Comparison of ENCODE assay signal across 10 cellular contexts in the genomic region with DNA sequence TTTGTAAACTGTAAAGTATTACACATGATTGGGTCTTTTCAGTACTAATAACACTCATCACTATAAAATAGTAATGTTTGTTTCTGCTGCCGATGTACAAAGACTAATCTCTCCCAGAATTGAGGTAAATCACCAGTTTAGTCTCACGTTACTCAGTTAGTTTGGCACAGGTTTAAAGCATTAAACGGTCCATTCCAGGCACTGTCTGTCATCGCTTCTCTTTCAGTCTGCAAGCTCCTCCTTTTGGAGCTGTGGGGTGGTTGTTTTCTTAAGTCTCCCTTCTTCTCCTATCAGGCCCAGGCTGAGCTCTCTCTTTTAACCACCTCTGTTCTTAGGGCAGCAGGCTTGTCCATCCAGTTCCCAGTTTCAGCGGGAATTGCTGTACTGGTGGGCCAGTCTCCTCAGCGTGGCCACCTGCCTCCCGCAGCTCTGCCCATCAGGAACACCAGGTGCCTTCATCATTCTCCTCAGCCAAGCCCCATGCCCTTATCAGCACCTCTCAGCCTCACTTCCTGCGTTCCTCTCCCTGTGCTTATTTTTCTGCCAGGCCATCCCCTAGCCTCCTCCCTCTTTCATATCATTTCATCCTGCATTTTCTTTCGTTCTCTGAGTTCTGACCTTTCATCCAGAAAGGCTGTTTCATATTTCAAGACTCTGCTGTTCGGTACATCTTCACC.
DNase-seq lines count a peak whose midpoint lies in the region; ATAC-seq and TF ChIP-seq lines count a peak whose summit lies in the region.
"Had no signal": no experiment of that assay in that cellular context is flagged by ENCODE, and none has a peak within 500 bp of the region (broad histone marks: within the 10 kb centered on the region; RNA-seq: fewer than 3 reads in every experiment).

No MANE protein-coding gene starts in this region.

- H3K4me3 ChIP-seq in left ventricle myocardium inferior (no peak overlapping the region), upper lobe of right lung (no peak overlapping the region)
- H3K4me3 ChIP-seq: BLaER1 treated with 17β-estradiol and CSF1 and Interleukin-3, amounts not matched to agents 10 nM and 100 nM had no signal

- H3K27me3 Mint-ChIP-seq in activated T-cell treated with anti-CD3 and anti-CD28 coated beads, Interleukin-2, amount 50 U/mL, for 24 hours = no peaks in the 10 kb centered on the region
- no peaks in the 10 kb centered on the region for H3K27me3 Mint-ChIP-seq in activated T-cell treated with anti-CD3 and anti-CD28 coated beads, Interleukin-2, amount 50 U/mL, for 4 hours (ENCODE audit: low read depth)
- no peaks in the 10 kb centered on the region for H3K27me3 Mint-ChIP-seq in activated T-helper 1 cell treated with anti-CD3 and anti-CD28 coated beads, Interleukin-12 subunit alpha, Interleukin-12 subunit beta, Interleukin-2, Interleukin-4 antibody, amounts not matched to agents 30 ng/mL and 10 ng/mL and 1 ng/mL, durations not matched to agents 14 hours and 24 hours and 36 hours (ENCODE audit: insufficient read depth)
- H3K27me3 Mint-ChIP-seq: stimulated activated naive B cell treated with anti-CD40 and anti-IgM and Interleukin-4, amounts not matched to agents 10 μg/mL and 1 μg/mL and 100 μg/mL, for 72 hours had no signal

- H3K36me3 ChIP-seq in left ventricle myocardium inferior = peaks cover 7% of the 10 kb centered on the region
- no peaks in the 10 kb centered on the region for H3K36me3 ChIP-seq in upper lobe of right lung

- no peak for DNase-seq in activated T-cell treated with anti-CD3 and anti-CD28 coated beads, Interleukin-2, amount 50 U/mL, for 24 hours
- no peak for DNase-seq in activated T-cell treated with anti-CD3 and anti-CD28 coated beads, Interleukin-2, amount 50 U/mL, for 4 hours
- DNase-seq in activated T-helper 1 cell treated with anti-CD3 and anti-CD28 coated beads, Interleukin-12 subunit alpha, Interleukin-12 subunit beta, Interleukin-2, Interleukin-4 antibody, amounts not matched to agents 30 ng/mL and 10 ng/mL and 1 ng/mL, durations not matched to agents 14 hours and 24 hours and 36 hours (ENCODE audit: low spot score) = no peak
- DNase-seq in left ventricle myocardium inferior (no peak), upper lobe of right lung (no peak), NCI-H128 (lab: John Stamatoyannopoulos, UW; ENCODE audit: unreplicated experiment) (no peak), GDM1 (lab: John Stamatoyannopoulos, UW) (no peak), NOMO-1 treated with dmso at 0.1 percent for 144 hours (lab: John Stamatoyannopoulos, UW; ENCODE audit: unreplicated experiment) (no peak)
- DNase-seq: stimulated activated naive B cell treated with anti-CD40 and anti-IgM and Interleukin-4, amounts not matched to agents 10 μg/mL and 1 μg/mL and 100 μg/mL, for 72 hours had no signal

- H3K36me3 Mint-ChIP-seq in activated T-cell treated with anti-CD3 and anti-CD28 coated beads, Interleukin-2, amount 50 U/mL, for 24 hours (ENCODE audit: low read depth) = peaks cover 22% of the 10 kb centered on the region
- H3K36me3 Mint-ChIP-seq in activated T-cell treated with anti-CD3 and anti-CD28 coated beads, Interleukin-2, amount 50 U/mL, for 4 hours (ENCODE audit: insufficient read depth) = peaks cover 26% of the 10 kb centered on the region
- peaks cover 17% of the 10 kb centered on the region for H3K36me3 Mint-ChIP-seq in activated T-helper 1 cell treated with anti-CD3 and anti-CD28 coated beads, Interleukin-12 subunit alpha, Interleukin-12 subunit beta, Interleukin-2, Interleukin-4 antibody, amounts not matched to agents 30 ng/mL and 10 ng/mL and 1 ng/mL, durations not matched to agents 14 hours and 24 hours and 36 hours (ENCODE audit: low read depth)

- H3K4me1 Mint-ChIP-seq in activated T-cell treated with anti-CD3 and anti-CD28 coated beads, Interleukin-2, amount 50 U/mL, for 24 hours (ENCODE audit: low read depth) = peaks cover 38% of the 10 kb centered on the region
- peaks cover 22% of the 10 kb centered on the region for H3K4me1 Mint-ChIP-seq in activated T-cell treated with anti-CD3 and anti-CD28 coated beads, Interleukin-2, amount 50 U/mL, for 4 hours (ENCODE audit: low read depth)
- H3K4me1 Mint-ChIP-seq in activated T-helper 1 cell treated with anti-CD3 and anti-CD28 coated beads, Interleukin-12 subunit alpha, Interleukin-12 subunit beta, Interleukin-2, Interleukin-4 antibody, amounts not matched to agents 30 ng/mL and 10 ng/mL and 1 ng/mL, durations not matched to agents 14 hours and 24 hours and 36 hours (ENCODE audit: low read depth) = peaks cover 17% of the 10 kb centered on the region
- H3K4me1 Mint-ChIP-seq: stimulated activated naive B cell treated with anti-CD40 and anti-IgM and Interleukin-4, amounts not matched to agents 10 μg/mL and 1 μg/mL and 100 μg/mL, for 72 hours had no signal

- H3K9me3 Mint-ChIP-seq in activated T-cell treated with anti-CD3 and anti-CD28 coated beads, Interleukin-2, amount 50 U/mL, for 24 hours = no peaks in the 10 kb centered on the region
- no peaks in the 10 kb centered on the region for H3K9me3 Mint-ChIP-seq in activated T-cell treated with anti-CD3 and anti-CD28 coated beads, Interleukin-2, amount 50 U/mL, for 4 hours
- H3K9me3 Mint-ChIP-seq in activated T-helper 1 cell treated with anti-CD3 and anti-CD28 coated beads, Interleukin-12 subunit alpha, Interleukin-12 subunit beta, Interleukin-2, Interleukin-4 antibody, amounts not matched to agents 30 ng/mL and 10 ng/mL and 1 ng/mL, durations not matched to agents 14 hours and 24 hours and 36 hours = peaks cover 3% of the 10 kb centered on the region
- H3K9me3 Mint-ChIP-seq: stimulated activated naive B cell treated with anti-CD40 and anti-IgM and Interleukin-4, amounts not matched to agents 10 μg/mL and 1 μg/mL and 100 μg/mL, for 72 hours had no signal

- H3K4me1 ChIP-seq in left ventricle myocardium inferior = peaks cover 28% of the 10 kb centered on the region
- peaks cover 12% of the 10 kb centered on the region for H3K4me1 ChIP-seq in upper lobe of right lung
- H3K4me1 ChIP-seq: BLaER1 treated with 17β-estradiol and CSF1 and Interleukin-3, amounts not matched to agents 10 nM and 100 nM had no signal

- H3K27me3 ChIP-seq in left ventricle myocardium inferior (ENCODE audit: low read depth) (no peaks in the 10 kb centered on the region), upper lobe of right lung (no peaks in the 10 kb centered on the region)
- H3K27me3 ChIP-seq: BLaER1 treated with 17β-estradiol and CSF1 and Interleukin-3, amounts not matched to agents 10 nM and 100 nM had no signal

- TF ChIP-seq CTCF in left ventricle myocardium inferior (IDR thresholded peaks at IDR 0.05; ENCODE audit: borderline replicate concordance) (no peak), upper lobe of right lung (IDR thresholded peaks at IDR 0.05) (no peak)

- ATAC-seq in activated T-cell treated with anti-CD3 and anti-CD28 coated beads, Interleukin-2, amount 50 U/mL, for 4 hours = no peak
- peak; percentile 23 for ATAC-seq in upper lobe of right lung
- ATAC-seq: stimulated activated naive B cell treated with anti-CD40 and anti-IgM and Interleukin-4, amounts not matched to agents 10 μg/mL and 1 μg/mL and 100 μg/mL, for 72 hours had no signal

- H3K27ac Mint-ChIP-seq in activated T-cell treated with anti-CD3 and anti-CD28 coated beads, Interleukin-2, amount 50 U/mL, for 24 hours = peak overlapping the region; percentile 48
- peak overlapping the region; percentile 57 for H3K27ac Mint-ChIP-seq in activated T-helper 1 cell treated with anti-CD3 and anti-CD28 coated beads, Interleukin-12 subunit alpha, Interleukin-12 subunit beta, Interleukin-2, Interleukin-4 antibody, amounts not matched to agents 30 ng/mL and 10 ng/mL and 1 ng/mL, durations not matched to agents 14 hours and 24 hours and 36 hours
- H3K27ac Mint-ChIP-seq: stimulated activated naive B cell treated with anti-CD40 and anti-IgM and Interleukin-4, amounts not matched to agents 10 μg/mL and 1 μg/mL and 100 μg/mL, for 72 hours had no signal

- H3K4me3 Mint-ChIP-seq in activated T-cell treated with anti-CD3 and anti-CD28 coated beads, Interleukin-2, amount 50 U/mL, for 24 hours = no peak overlapping the region
- no peak overlapping the region for H3K4me3 Mint-ChIP-seq in activated T-cell treated with anti-CD3 and anti-CD28 coated beads, Interleukin-2, amount 50 U/mL, for 4 hours
- H3K4me3 Mint-ChIP-seq in activated T-helper 1 cell treated with anti-CD3 and anti-CD28 coated beads, Interleukin-12 subunit alpha, Interleukin-12 subunit beta, Interleukin-2, Interleukin-4 antibody, amounts not matched to agents 30 ng/mL and 10 ng/mL and 1 ng/mL, durations not matched to agents 14 hours and 24 hours and 36 hours = no peak overlapping the region
- H3K4me3 Mint-ChIP-seq: stimulated activated naive B cell treated with anti-CD40 and anti-IgM and Interleukin-4, amounts not matched to agents 10 μg/mL and 1 μg/mL and 100 μg/mL, for 72 hours had no signal

- H3K9me3 ChIP-seq in left ventricle myocardium inferior (replicated peaks) (no peaks in the 10 kb centered on the region), upper lobe of right lung (no peaks in the 10 kb centered on the region)
- H3K9me3 ChIP-seq: BLaER1 treated with 17β-estradiol and CSF1 and Interleukin-3, amounts not matched to agents 10 nM and 100 nM had no signal

- H3K27ac ChIP-seq in left ventricle myocardium inferior (replicated peaks) (peak overlapping the region; percentile 30), upper lobe of right lung (peak overlapping the region; percentile 8)
- H3K27ac ChIP-seq: BLaER1 treated with 17β-estradiol and CSF1 and Interleukin-3, amounts not matched to agents 10 nM and 100 nM had no signal

- intact Hi-C loops in activated T-helper 1 cell treated with anti-CD3 and anti-CD28 coated beads, Interleukin-12 subunit alpha, Interleukin-12 subunit beta, Interleukin-2, Interleukin-4 antibody, amounts not matched to agents 30 ng/mL and 10 ng/mL and 1 ng/mL, durations not matched to agents 14 hours and 24 hours and 36 hours (cut with micrococcal nuclease) = no loop called here
- intact Hi-C loops in left ventricle myocardium inferior (cut with micrococcal nuclease) (no loop called here), upper lobe of right lung (cut with DNase I) (no loop called here)
